In genomic region chrX:9995855-9996339, GRCh38 we compare ENCODE assay signal across 1 cellular context.
TF ChIP-seq lines count a peak whose summit lies in the region.

No MANE protein-coding gene starts in this region.

TF ChIP-seq in HCT116, 20 proteins besides CTCF, POLR2A, EP300 and RAD21 (continued from another document):
- no peak for TF ChIP-seq SP1 (IDR thresholded peaks at IDR 0.05; ENCODE audit: low read depth)
